In the genomic region with DNA sequence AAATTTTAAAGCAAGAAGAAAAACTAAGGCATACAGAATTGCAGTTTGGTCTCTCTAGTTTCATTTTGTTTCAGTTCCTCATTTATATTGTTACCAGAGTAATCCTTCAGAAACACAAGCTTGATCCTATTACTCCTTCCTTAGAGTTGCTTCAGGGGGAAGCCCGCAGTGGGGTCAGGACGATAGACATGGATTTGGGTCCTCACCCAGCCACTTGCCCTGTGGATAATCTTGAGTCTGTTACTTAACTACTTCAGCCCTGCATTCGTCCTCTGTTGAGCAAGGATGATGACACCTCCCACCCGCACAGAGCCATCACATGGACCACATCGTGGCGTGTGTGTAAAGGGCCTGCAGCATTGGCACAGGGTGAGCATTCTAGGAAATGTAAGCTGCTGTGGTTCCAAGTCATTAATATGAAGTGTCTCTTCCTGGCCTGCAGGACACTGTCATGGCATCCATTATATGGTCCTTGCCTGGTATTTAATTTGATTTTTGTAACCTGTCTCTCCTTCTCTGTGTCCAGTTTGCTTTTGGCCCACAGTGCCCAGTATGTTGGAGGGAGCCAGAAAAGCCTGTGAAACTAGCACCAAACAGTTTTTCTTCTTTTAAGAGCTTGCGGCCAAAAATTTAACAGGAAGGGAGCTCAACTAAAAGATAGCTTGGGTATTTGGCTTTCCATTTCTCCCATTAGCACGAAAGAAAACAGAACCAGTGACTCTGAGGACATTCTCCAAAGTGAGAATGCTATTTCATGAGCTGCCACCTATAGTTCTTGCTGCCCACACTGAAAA, we compare ENCODE assay signal across 10 cellular contexts.
DNase-seq lines count a peak whose midpoint lies in the region; ATAC-seq and TF ChIP-seq lines count a peak whose summit lies in the region.
"Had no signal": no experiment of that assay in that cellular context is flagged by ENCODE, and none has a peak within 500 bp of the region (broad histone marks: within the 10 kb centered on the region; RNA-seq: fewer than 3 reads in every experiment).

No MANE protein-coding gene starts in this region.

- peak overlapping the region; percentile 38 to 91 (median 78) for H3K27ac ChIP-seq in spleen

- H3K4me3 ChIP-seq in fibroblast of mammary gland (ENCODE audit: control insufficient read depth, low read depth, low read length) (no peak overlapping the region), spleen (peak overlapping the region in 1 of 8 donors; percentile 32)

- ATAC-seq in GM19395 (IDR thresholded peaks at IDR 0.05; ENCODE audit: unreplicated experiment) (peak; percentile 63), HG03520 (IDR thresholded peaks at IDR 0.05; ENCODE audit: unreplicated experiment) (peak; percentile 61), GM21737 (IDR thresholded peaks at IDR 0.05; ENCODE audit: unreplicated experiment) (no peak)

- no peaks in the 10 kb centered on the region for H3K36me3 Mint-ChIP-seq in activated CD4-positive, alpha-beta T cell treated with anti-CD3 and anti-CD28 coated beads, Interleukin-2, amount 10 ng/mL, durations not matched to agents 24 days and 14 days (ENCODE audit: low read depth)
- H3K36me3 Mint-ChIP-seq: immature natural killer cell had no signal

- H3K27me3 ChIP-seq in spleen (replicated peaks in 1 of 7) = no peaks in the 10 kb centered on the region

- H3K4me1 Mint-ChIP-seq in activated CD4-positive, alpha-beta T cell treated with anti-CD3 and anti-CD28 coated beads, Interleukin-2, amount 10 ng/mL, durations not matched to agents 24 days and 14 days = peaks cover 9% of the 10 kb centered on the region

- H3K9me3 Mint-ChIP-seq in activated CD4-positive, alpha-beta T cell treated with anti-CD3 and anti-CD28 coated beads, Interleukin-2, amount 10 ng/mL, durations not matched to agents 24 days and 14 days = no peaks in the 10 kb centered on the region

- peaks cover 9% of the 10 kb centered on the region for H3K27me3 Mint-ChIP-seq in activated CD4-positive, alpha-beta T cell treated with anti-CD3 and anti-CD28 coated beads, Interleukin-2, amount 10 ng/mL, durations not matched to agents 24 days and 14 days

- 37 to 59% (median 46%) methylated on average over 8 of the region's 8 CpGs for WGBS in spleen, 5 donors

- no peak overlapping the region for H3K27ac Mint-ChIP-seq in activated CD4-positive, alpha-beta T cell treated with anti-CD3 and anti-CD28 coated beads, Interleukin-2, amount 10 ng/mL, durations not matched to agents 24 days and 14 days
- H3K27ac Mint-ChIP-seq: immature natural killer cell had no signal

- H3K4me3 Mint-ChIP-seq in activated CD4-positive, alpha-beta T cell treated with anti-CD3 and anti-CD28 coated beads, Interleukin-2, amount 10 ng/mL, durations not matched to agents 24 days and 14 days = no peak overlapping the region
- H3K4me3 Mint-ChIP-seq: immature natural killer cell had no signal

- no peaks in the 10 kb centered on the region for H3K36me3 ChIP-seq in spleen

- DNase-seq in fibroblast of mammary gland (ENCODE audit: low read depth) (peak; percentile 11), spleen (no peak), hepatic stellate cell (ENCODE audit: low spot score) (no peak), mucosa of gallbladder (ENCODE audit: low spot score) (no peak)
- no peak for DNase-seq in activated CD4-positive, alpha-beta T cell treated with anti-CD3 and anti-CD28 coated beads, Interleukin-2, amount 10 ng/mL, durations not matched to agents 24 days and 14 days
- DNase-seq: immature natural killer cell, SW 1271 had no signal

- TF ChIP-seq CTCF in fibroblast of mammary gland (conservative IDR thresholded peaks at IDR 0.05; ENCODE audit: control insufficient read depth, insufficient read depth, low read depth, low read length) = no peak
- no peak for TF ChIP-seq CTCF in spleen (IDR thresholded peaks at IDR 0.05 in 8 of 11, conservative IDR thresholded peaks at IDR 0.05 in 3 of 11)

- H3K4me1 ChIP-seq in spleen = peaks cover 22 to 67% (median 49%) of the 10 kb centered on the region in 6 donors

- intact Hi-C loops in spleen (cut with DNase I; ENCODE audit: low total_unique reads) = no loop called here
- intact Hi-C loops in activated CD4-positive, alpha-beta T cell treated with anti-CD3 and anti-CD28 coated beads, Interleukin-2, amount 10 ng/mL, durations not matched to agents 24 days and 14 days (cut with micrococcal nuclease) = no loop called here

- H3K9me3 ChIP-seq in spleen = no peaks in the 10 kb centered on the region

- TF ChIP-seq POLR2A in spleen (IDR thresholded peaks at IDR 0.05) = no peak
